Comparison of ENCODE assay signal across 8 cellular contexts in genomic region chr3:115325539-115325938, GRCh38.
A peak's percentile ranks its signal among the peaks of the same experiment; 100 is the strongest.
DNase-seq lines count a peak whose midpoint lies in the region; ATAC-seq and TF ChIP-seq lines count a peak whose summit lies in the region.
"Had no signal": no experiment of that assay in that cellular context is flagged by ENCODE, and none has a peak within 500 bp of the region (broad histone marks: within the 10 kb centered on the region; RNA-seq: fewer than 3 reads in every experiment).

No MANE protein-coding gene starts in this region.

- BruUV-seq in mammary epithelial cell (replicated peaks; lab: Mats Ljungman, UMichigan): no TSS peak

- H3K4me1 ChIP-seq in GM23248 (ENCODE audit: insufficient read depth): peaks cover 43% of the 10 kb centered on the region
- H3K4me1 ChIP-seq in mammary epithelial cell (ENCODE audit: insufficient read depth, low read length): peaks cover 11% of the 10 kb centered on the region
- no peaks in the 10 kb centered on the region for H3K4me1 ChIP-seq in mucosa of descending colon (ENCODE audit: low read depth)
- H3K4me1 ChIP-seq in Peyer's patch: no peaks in the 10 kb centered on the region

- CTCF ChIA-PET in mammary epithelial cell (lab: Charles Lee; ENCODE audit: low non-redundant PET): no interaction called here

- no peak overlapping the region for H2AFZ ChIP-seq in GM23248
- no peak overlapping the region for H2AFZ ChIP-seq in mammary epithelial cell (ENCODE audit: low read depth, low read length)

- no peaks in the 10 kb centered on the region for H3K36me3 Mint-ChIP-seq in stimulated activated effector memory CD8-positive, alpha-beta T cell treated with anti-CD3 and anti-CD28 coated beads, Interleukin-12 subunit alpha, Interleukin-12 subunit beta, amount 100 ng/mL, for 72 hours

- H3K9ac ChIP-seq in GM23248 (no peak overlapping the region), mammary epithelial cell (ENCODE audit: insufficient read depth, low read length) (no peak overlapping the region)

- TF ChIP-seq CTCF in mammary epithelial cell (conservative IDR thresholded peaks at IDR 0.05 in 1 of 2, IDR thresholded peaks at IDR 0.05 in 1 of 2; ENCODE audit: extremely low read depth in 1 of 2, insufficient read depth in 1 of 2, low read depth in 1 of 2, low read length in 2 of 2) (no peak), mucosa of descending colon (IDR thresholded peaks at IDR 0.05) (no peak), Peyer's patch (IDR thresholded peaks at IDR 0.05) (no peak)

- dilution Hi-C loops in mammary epithelial cell (cut with HindIII; ENCODE audit: low sequenced_read_pairs): no loop called here

- 22 to 37% methylated on average over 2 of the region's 2 CpGs for WGBS in GM23248 (ENCODE audit: low coverage in 1 of 2, low lambda C conversion rate in 2 of 2, missing lambda C conversion rate in 2 of 2), 2 experiments
- 0% methylated on average over 1 of the region's 2 CpGs for WGBS in mammary epithelial cell (ENCODE audit: low coverage, missing lambda C conversion rate)

- no peak overlapping the region for H3K27ac Mint-ChIP-seq in stimulated activated effector memory CD8-positive, alpha-beta T cell treated with anti-CD3 and anti-CD28 coated beads, Interleukin-12 subunit alpha, Interleukin-12 subunit beta, amount 100 ng/mL, for 72 hours

- H3K27ac ChIP-seq in GM23248: no peak overlapping the region
- H3K27ac ChIP-seq in mammary epithelial cell (ENCODE audit: insufficient read depth, low read depth, low read length): no peak overlapping the region
- no peak overlapping the region for H3K27ac ChIP-seq in Peyer's patch
- H3K27ac ChIP-seq: heart left ventricle had no signal

- H3K4me3 ChIP-seq in GM23248 (no peak overlapping the region), mammary epithelial cell (replicated peaks in 1 of 3; ENCODE audit: insufficient read depth in 1 of 3, low read depth in 2 of 3, low read length in 3 of 3) (no peak overlapping the region), mucosa of descending colon (no peak overlapping the region), Peyer's patch (no peak overlapping the region)
- H3K4me3 ChIP-seq: heart left ventricle had no signal

- DNase-seq in GM23248 (peak; percentile 62), M059J (ENCODE audit: low read depth) (peak; percentile 63), mammary epithelial cell (peak; percentile 39), mucosa of descending colon (peak in 1 of 3 donors; percentile 42), NCI-H1436 treated with DMSO at 0.1 percent for 48 hours (lab: John Stamatoyannopoulos, UW) (no peak), Peyer's patch (no peak)
- no peak for DNase-seq in stimulated activated effector memory CD8-positive, alpha-beta T cell treated with anti-CD3 and anti-CD28 coated beads, Interleukin-12 subunit alpha, Interleukin-12 subunit beta, amount 100 ng/mL, for 72 hours (ENCODE audit: low spot score in 2 of 2)

- H3K9me3 Mint-ChIP-seq in stimulated activated effector memory CD8-positive, alpha-beta T cell treated with anti-CD3 and anti-CD28 coated beads, Interleukin-12 subunit alpha, Interleukin-12 subunit beta, amount 100 ng/mL, for 72 hours: peaks cover 7% of the 10 kb centered on the region

- in situ Hi-C loops in GM23248 (cut with MboI) (no loop called here), mammary epithelial cell (cut with MboI; ENCODE audit: low sequenced_read_pairs in 2 of 2) (no loop called here)

- H3K4me3 Mint-ChIP-seq in stimulated activated effector memory CD8-positive, alpha-beta T cell treated with anti-CD3 and anti-CD28 coated beads, Interleukin-12 subunit alpha, Interleukin-12 subunit beta, amount 100 ng/mL, for 72 hours: no peak overlapping the region

- H3F3A ChIP-seq in GM23248 (ENCODE audit: insufficient read depth): peaks cover 41% of the 10 kb centered on the region

- intact Hi-C loops in mammary epithelial cell (cut with micrococcal nuclease) (no loop called here), mucosa of descending colon (cut with DNase I, micrococcal nuclease) (no loop called here)

- no peak for TF ChIP-seq POLR2A in Peyer's patch (IDR thresholded peaks at IDR 0.05)

- 0 out of 2 replicates have a peak, but pooled peaks cover 5% of the 10 kb centered on the region for H3K9me2 ChIP-seq in GM23248 (ENCODE audit: insufficient read depth)

- H3K9me3 ChIP-seq in GM23248 (ENCODE audit: low read depth) (no peaks in the 10 kb centered on the region), mammary epithelial cell (replicated peaks; ENCODE audit: insufficient read depth, low read length) (no peaks in the 10 kb centered on the region), mucosa of descending colon (no peaks in the 10 kb centered on the region), Peyer's patch (no peaks in the 10 kb centered on the region)
- H3K9me3 ChIP-seq: heart left ventricle had no signal

- H4K20me1 ChIP-seq in GM23248 (ENCODE audit: insufficient read depth) (no peaks in the 10 kb centered on the region), mammary epithelial cell (ENCODE audit: insufficient read depth, low read length) (no peaks in the 10 kb centered on the region)

- H3K36me3 ChIP-seq in GM23248 (ENCODE audit: low read depth) (no peaks in the 10 kb centered on the region), mammary epithelial cell (ENCODE audit: insufficient read depth, low read length) (no peaks in the 10 kb centered on the region), mucosa of descending colon (ENCODE audit: low read depth) (no peaks in the 10 kb centered on the region), Peyer's patch (no peaks in the 10 kb centered on the region)
- H3K36me3 ChIP-seq: heart left ventricle had no signal

- no peaks in the 10 kb centered on the region for H3K4me1 Mint-ChIP-seq in stimulated activated effector memory CD8-positive, alpha-beta T cell treated with anti-CD3 and anti-CD28 coated beads, Interleukin-12 subunit alpha, Interleukin-12 subunit beta, amount 100 ng/mL, for 72 hours

- peak; percentile 23 for ATAC-seq in mucosa of descending colon
- ATAC-seq in stimulated activated effector memory CD8-positive, alpha-beta T cell treated with anti-CD3 and anti-CD28 coated beads, Interleukin-12 subunit alpha, Interleukin-12 subunit beta, amount 100 ng/mL, for 72 hours: no peak

- H3K79me2 ChIP-seq in GM23248 (ENCODE audit: insufficient read depth) (no peaks in the 10 kb centered on the region), mammary epithelial cell (ENCODE audit: insufficient read depth, low read length) (no peaks in the 10 kb centered on the region)

- H3K27me3 ChIP-seq in GM23248 (replicated peaks; ENCODE audit: insufficient read depth) (no peaks in the 10 kb centered on the region), mammary epithelial cell (ENCODE audit: insufficient read depth, low read length) (no peaks in the 10 kb centered on the region), Peyer's patch (no peaks in the 10 kb centered on the region)
- H3K27me3 ChIP-seq: heart left ventricle had no signal

- no peak overlapping the region for H3K4me2 ChIP-seq in GM23248 (ENCODE audit: unreplicated experiment)
- H3K4me2 ChIP-seq in mammary epithelial cell (ENCODE audit: insufficient read depth, low read depth, low read length): no peak overlapping the region

Comparison
In these comparisons a context has a peak if more than half of its experiments do, and no peak if none do; other contexts are left out.
1. DNase-seq: peak in GM23248 (single experiment), M059J (single experiment) and mammary epithelial cell (single experiment); none in NCI-H1436 treated with DMSO at 0.1 percent for 48 hours (single experiment), stimulated activated effector memory CD8-positive, alpha-beta T cell treated with anti-CD3 and anti-CD28 coated beads, Interleukin-12 subunit alpha, Interleukin-12 subunit beta, amount 100 ng/mL, for 72 hours (0 of 2) and Peyer's patch (0 of 3).